ENCODE assay signal across 9 cellular contexts in genomic region chr12:124388038-124388676, GRCh38.
DNase-seq lines count a peak whose midpoint lies in the region; ATAC-seq and TF ChIP-seq lines count a peak whose summit lies in the region.
"Had no signal": no experiment of that assay in that cellular context is flagged by ENCODE, and none has a peak within 500 bp of the region (broad histone marks: within the 10 kb centered on the region; RNA-seq: fewer than 3 reads in every experiment).

No MANE protein-coding gene starts in this region.

- H3K4me3 ChIP-seq in SJCRH30 (peak overlapping the region; percentile 67), fibroblast of lung (replicated peaks in 1 of 4; ENCODE audit: control extremely low read depth in 1 of 4, insufficient read depth in 1 of 4, low read depth in 3 of 4, low read length in 4 of 4) (peak overlapping the region; percentile 45 to 76 (median 66)), prostate gland (peak overlapping the region; percentile 40 to 49)

- H3K9me3 ChIP-seq in SJCRH30 (replicated peaks) (no peaks in the 10 kb centered on the region), fibroblast of lung (ENCODE audit: control insufficient read depth, insufficient read depth, low read depth, low read length) (no peaks in the 10 kb centered on the region), prostate gland (no peaks in the 10 kb centered on the region)

- no peaks in the 10 kb centered on the region for H4K20me1 ChIP-seq in fibroblast of lung (ENCODE audit: control insufficient read depth, extremely low read depth, insufficient read depth, low read length)

- TF ChIP-seq POLR2A in prostate gland (IDR thresholded peaks at IDR 0.05), result no peak

- H3K36me3 Mint-ChIP-seq in CD14-positive monocyte, result peaks cover 27 to 37% of the 10 kb centered on the region in 2 donors

- H3K27me3 ChIP-seq in SJCRH30 (no peaks in the 10 kb centered on the region), fibroblast of lung (ENCODE audit: control insufficient read depth, insufficient read depth, low read length) (no peaks in the 10 kb centered on the region), prostate gland (replicated peaks; ENCODE audit: insufficient read depth) (no peaks in the 10 kb centered on the region)

- DNase-seq in CD14-positive monocyte (ENCODE audit: low spot score) (no peak), SJCRH30 (no peak), fibroblast of lung (ENCODE audit: low read depth in 2 of 2) (no peak), prostate gland (ENCODE audit: low spot score) (no peak), COLO668 (lab: John Stamatoyannopoulos, UW; ENCODE audit: unreplicated experiment) (no peak)
- DNase-seq: NCI-H345 had no signal

- TF ChIP-seq CTCF in CD14-positive monocyte (IDR thresholded peaks at IDR 0.05) (no peak), fibroblast of lung (conservative IDR thresholded peaks at IDR 0.05 in 1 of 2, IDR thresholded peaks at IDR 0.05 in 1 of 2; ENCODE audit: low read depth in 1 of 2, low read length in 2 of 2) (no peak), prostate gland (IDR thresholded peaks at IDR 0.05) (no peak)

- peak overlapping the region; percentile 89 for H3K9ac ChIP-seq in fibroblast of lung (ENCODE audit: insufficient read depth, low read length)

- WGBS in prostate gland, result 34% methylated on average over 15 of the region's 15 CpGs

- peaks cover 46% of the 10 kb centered on the region for H3K79me2 ChIP-seq in fibroblast of lung (ENCODE audit: control insufficient read depth, insufficient read depth, low read length)

- peaks cover 49% of the 10 kb centered on the region for H3K4me1 Mint-ChIP-seq in CD14-positive monocyte

- peak overlapping the region; percentile 61 for H3K27ac ChIP-seq in SJCRH30
- peak overlapping the region; percentile 78 for H3K27ac ChIP-seq in fibroblast of lung (ENCODE audit: insufficient read depth, low read length)
- peak overlapping the region; percentile 93 to 95 for H3K27ac ChIP-seq in prostate gland

- peak overlapping the region; percentile 78 to 100 (median 89) for H3K27ac Mint-ChIP-seq in CD14-positive monocyte

- ATAC-seq in HG02970 (IDR thresholded peaks at IDR 0.05; ENCODE audit: low FRiP score, unreplicated experiment), result no peak
- ATAC-seq in GM21528 (IDR thresholded peaks at IDR 0.05; ENCODE audit: low FRiP score, unreplicated experiment), result no peak
- ATAC-seq in HG02870 (IDR thresholded peaks at IDR 0.05; ENCODE audit: unreplicated experiment), result no peak

- H3K27me3 Mint-ChIP-seq in CD14-positive monocyte (ENCODE audit: low read depth in 3 of 3), result peaks cover 0 to 2% (median 2%) of the 10 kb centered on the region in 3 donors

- peak overlapping the region; percentile 92 for H3K4me2 ChIP-seq in fibroblast of lung (ENCODE audit: extremely low read depth, insufficient read depth, low read length)

- H3K36me3 ChIP-seq in SJCRH30, result peaks cover 28% of the 10 kb centered on the region
- H3K36me3 ChIP-seq in fibroblast of lung (ENCODE audit: control insufficient read depth, insufficient read depth, low read length), result peaks cover 18% of the 10 kb centered on the region
- H3K36me3 ChIP-seq in prostate gland, result peaks cover 3 to 23% of the 10 kb centered on the region in 2 donors

- H3K9me3 Mint-ChIP-seq in CD14-positive monocyte, result peaks cover 0 to 1% (median 0%) of the 10 kb centered on the region in 7 donors

- H3K4me1 ChIP-seq in SJCRH30, result peaks cover 41% of the 10 kb centered on the region
- H3K4me1 ChIP-seq in fibroblast of lung (ENCODE audit: control insufficient read depth, extremely low read depth, insufficient read depth, low read length), result peaks cover 64% of the 10 kb centered on the region
- peaks cover 15% of the 10 kb centered on the region for H3K4me1 ChIP-seq in prostate gland (replicated peaks)

- H3K4me3 Mint-ChIP-seq in CD14-positive monocyte, result peak overlapping the region; percentile 91 to 98

- H2AFZ ChIP-seq in fibroblast of lung (ENCODE audit: low read length), result no peak overlapping the region

- intact Hi-C loops in CD14-positive monocyte (cut with micrococcal nuclease) (no loop called here), prostate gland (cut with DNase I) (no loop called here)
